Comparison of ENCODE assay signal across 8 cellular contexts in the genomic region with DNA sequence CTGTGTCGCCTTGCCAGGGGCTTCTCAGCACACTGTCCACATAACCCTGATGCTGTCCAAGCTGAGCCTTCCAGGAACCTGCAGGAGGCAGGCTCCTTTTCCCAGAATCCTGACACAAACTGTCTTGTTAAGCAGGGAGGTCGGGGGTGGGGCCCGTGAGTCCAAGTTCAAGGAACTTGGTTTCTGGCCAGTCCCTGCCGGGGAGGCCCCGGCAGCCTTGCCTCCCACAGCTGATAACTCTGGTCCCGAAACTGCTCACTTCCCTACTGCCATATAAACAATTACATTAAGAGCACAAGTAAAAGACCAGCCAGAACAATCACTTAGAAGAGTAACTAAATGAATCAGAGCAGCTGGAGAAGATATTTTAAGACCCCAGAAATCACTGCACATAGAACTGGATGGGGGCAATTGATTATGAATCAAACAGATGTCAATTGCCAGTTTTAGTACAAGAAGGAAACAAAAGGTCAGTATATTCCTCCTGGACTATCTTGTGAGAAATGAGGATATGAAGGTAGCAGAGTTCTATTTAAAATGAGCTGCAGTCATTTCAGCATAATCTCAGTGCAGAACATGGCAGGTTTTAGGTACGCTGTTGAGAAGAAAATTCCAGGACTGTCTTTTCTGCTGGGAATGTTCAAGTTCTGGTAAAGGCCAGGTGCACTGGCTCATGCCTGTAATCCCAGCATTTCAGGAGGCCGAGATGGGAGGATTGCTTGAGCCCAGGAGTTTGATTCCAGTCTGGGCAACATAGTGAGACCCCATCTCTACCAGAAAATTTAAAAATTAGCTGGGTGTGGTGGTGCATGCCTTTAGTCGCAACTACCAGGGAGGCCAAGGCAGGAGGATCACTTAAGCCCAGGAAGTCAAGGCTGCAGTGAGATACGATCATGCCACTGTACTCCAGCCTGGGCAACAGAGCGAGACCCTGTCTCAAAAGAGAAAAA.
DNase-seq lines count a peak whose midpoint lies in the region; ATAC-seq, FAIRE-seq and TF ChIP-seq lines count a peak whose summit lies in the region.

No MANE protein-coding gene starts in this region.

- no peak overlapping the region for H3K18ac ChIP-seq in mesendoderm (ENCODE audit: low read length)

- no peak overlapping the region for H3K9ac ChIP-seq in mesendoderm (ENCODE audit: low read length)

- no peak overlapping the region for H3K23ac ChIP-seq in mesendoderm (ENCODE audit: low read length)

- H3K27ac ChIP-seq in brain microvascular endothelial cell (no peak overlapping the region), mesendoderm (ENCODE audit: low read depth, low read length) (no peak overlapping the region), vagina (no peak overlapping the region)

- FAIRE-seq in GM19239 (lab: Jason Lieb, UNC): peak; percentile 79

- no peaks in the 10 kb centered on the region for H3K36me3 ChIP-seq in brain microvascular endothelial cell (replicated peaks)
- no peaks in the 10 kb centered on the region for H3K36me3 ChIP-seq in mesendoderm (ENCODE audit: control insufficient read depth, insufficient read depth, low read length)
- H3K36me3 ChIP-seq in vagina: no peaks in the 10 kb centered on the region

- H3K4me2 ChIP-seq in mesendoderm (ENCODE audit: low read length): no peak overlapping the region

- no peaks in the 10 kb centered on the region for H3K79me2 ChIP-seq in mesendoderm (ENCODE audit: control insufficient read depth, insufficient read depth, low read length)

- H3K79me1 ChIP-seq in mesendoderm (ENCODE audit: low read length): peaks cover 2% of the 10 kb centered on the region

- in situ Hi-C loops in brain microvascular endothelial cell (cut with HindIII; ENCODE audit: low pct_ligation_motif_present, low sequenced_read_pairs): no loop called here

- H3K4me1 ChIP-seq in mesendoderm (ENCODE audit: control insufficient read depth, low read depth, low read length) (no peaks in the 10 kb centered on the region), vagina (peaks cover 12% of the 10 kb centered on the region)

- H2AK5ac ChIP-seq in mesendoderm (ENCODE audit: low read length): no peak overlapping the region

- no peak overlapping the region for H2BK120ac ChIP-seq in mesendoderm (ENCODE audit: low read depth, low read length)

- TF ChIP-seq CTCF in brain microvascular endothelial cell (IDR thresholded peaks at IDR 0.05; ENCODE audit: low read depth, low read length, missing control alignments) (peak; percentile 25), vagina (IDR thresholded peaks at IDR 0.05) (no peak)

- no peak overlapping the region for H3K56ac ChIP-seq in mesendoderm (ENCODE audit: low read length)

- intact Hi-C loops in vagina (cut with DNase I): no loop called here

- H3K9me3 ChIP-seq in vagina: no peaks in the 10 kb centered on the region

- no CpG with 5 or more reads among the region's 11 CpGs for WGBS in mesendoderm (ENCODE audit: extremely low coverage, insufficient coverage, low lambda C conversion rate)

- TF ChIP-seq POLR2A in vagina (IDR thresholded peaks at IDR 0.05): no peak

- H3K27me3 ChIP-seq in brain microvascular endothelial cell (replicated peaks): no peaks in the 10 kb centered on the region
- no peaks in the 10 kb centered on the region for H3K27me3 ChIP-seq in mesendoderm (ENCODE audit: insufficient read depth, low read length, poor library complexity)
- no peaks in the 10 kb centered on the region for H3K27me3 ChIP-seq in vagina

- H4K5ac ChIP-seq in mesendoderm (ENCODE audit: low read length): no peak overlapping the region

- no peak overlapping the region for H2BK15ac ChIP-seq in mesendoderm (replicated peaks; ENCODE audit: low read depth)

- no peak overlapping the region for H2BK5ac ChIP-seq in mesendoderm (ENCODE audit: low read length)

- no peak overlapping the region for H4K8ac ChIP-seq in mesendoderm (ENCODE audit: low read depth, low read length)

- DNase-seq in A172 (ENCODE audit: low spot score) (peak; percentile 6), GM19239 (ENCODE audit: insufficient read length, low spot score) (peak; percentile 63), brain microvascular endothelial cell (peak; percentile 24), mesendoderm (peak; percentile 52), COLO668 (lab: John Stamatoyannopoulos, UW; ENCODE audit: unreplicated experiment) (no peak), OCI-M2 (lab: John Stamatoyannopoulos, UW; ENCODE audit: unreplicated experiment) (no peak), vagina (ENCODE audit: extremely low spot score in 2 of 2) (no peak)

- peak; percentile 80 for ATAC-seq in HG03097 (IDR thresholded peaks at IDR 0.05; ENCODE audit: low FRiP score, unreplicated experiment)

- H3K4ac ChIP-seq in mesendoderm (ENCODE audit: low read depth, low read length): no peak overlapping the region

- no peak overlapping the region for H3K4me3 ChIP-seq in brain microvascular endothelial cell (ENCODE audit: low read depth, low read length)
- H3K4me3 ChIP-seq in mesendoderm (ENCODE audit: low read length): no peak overlapping the region
- no peak overlapping the region for H3K4me3 ChIP-seq in vagina

Comparison
In these comparisons a context has a peak if more than half of its experiments do, and no peak if none do; other contexts are left out.
1. DNase-seq: peak in A172 (single experiment), GM19239 (single experiment), brain microvascular endothelial cell (single experiment) and mesendoderm (single experiment); none in COLO668 (single experiment), OCI-M2 (single experiment) and vagina (0 of 2).